1 cellular context compared by ENCODE assay signal in genomic region chr2:54331095-54331835, GRCh38.
TF ChIP-seq lines count a peak whose summit lies in the region.

No MANE protein-coding gene starts in this region.

TF ChIP-seq in GM23338, 12 proteins besides CTCF, POLR2A, EP300 and RAD21 (continued from another document):
- no peak for TF ChIP-seq ETS1 (IDR thresholded peaks at IDR 0.05)
- TF ChIP-seq STAT1 (IDR thresholded peaks at IDR 0.05; ENCODE audit: unreplicated experiment): no peak
- no peak for TF ChIP-seq POLR2AphosphoS5 (IDR thresholded peaks at IDR 0.05; ENCODE audit: low read depth)
